12 cellular contexts compared by ENCODE assay signal in the genomic region with DNA sequence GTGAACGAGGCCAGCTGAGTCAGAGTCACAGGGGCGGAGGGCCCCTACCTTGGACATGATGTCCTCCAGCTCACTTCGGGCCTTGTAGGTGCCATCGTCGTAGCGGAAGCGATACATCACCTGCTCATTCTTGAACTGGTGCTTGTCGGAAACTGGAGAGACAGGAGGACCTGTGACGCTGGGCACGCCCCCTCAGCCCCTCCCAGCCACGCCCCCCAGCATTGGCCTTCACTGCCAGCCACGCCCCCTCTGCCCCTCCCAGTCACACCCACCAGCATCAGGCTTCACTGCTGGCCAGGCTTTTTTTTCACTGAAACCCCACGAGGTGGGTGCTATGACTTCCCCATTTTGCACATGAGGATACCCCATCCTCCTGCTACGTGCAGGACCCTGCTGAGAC.
DNase-seq lines count a peak whose midpoint lies in the region; ATAC-seq and TF ChIP-seq lines count a peak whose summit lies in the region.
"Had no signal": no experiment of that assay in that cellular context is flagged by ENCODE, and none has a peak within 500 bp of the region (broad histone marks: within the 10 kb centered on the region; RNA-seq: fewer than 3 reads in every experiment).

No MANE protein-coding gene starts in this region.

- H3K4me1 ChIP-seq in A673 (ENCODE audit: insufficient read depth, low read length, poor library complexity, severe bottlenecking) (peaks cover 39% of the 10 kb centered on the region), GM23338 (ENCODE audit: insufficient read depth) (peaks cover 17% of the 10 kb centered on the region), testis (peaks cover 18% of the 10 kb centered on the region)

- H3K27ac ChIP-seq in A673 (ENCODE audit: low read depth, low read length, poor library complexity, severe bottlenecking) (peak overlapping the region; percentile 92), GM23338 (ENCODE audit: low read depth) (no peak overlapping the region), testis (no peak overlapping the region)
- H3K27ac ChIP-seq: ascending aorta, BLaER1 had no signal

- H3K4me3 ChIP-seq in A673 (ENCODE audit: low read depth, low read length, poor library complexity, severe bottlenecking) = no peak overlapping the region
- H3K4me3 ChIP-seq in GM23338 = no peak overlapping the region
- no peak overlapping the region for H3K4me3 ChIP-seq in testis
- H3K4me3 ChIP-seq: ascending aorta, BLaER1 had no signal

- H3K4me1 Mint-ChIP-seq in GM23338 = peaks cover 13% of the 10 kb centered on the region

- no peaks in the 10 kb centered on the region for H3K79me2 ChIP-seq in GM23338 (replicated peaks; ENCODE audit: insufficient read depth)

- H2AFZ ChIP-seq in GM23338 = no peak overlapping the region

- CTCF ChIA-PET in A673 (lab: Charles Lee) = no interaction called here

- DNase-seq in A673 (ENCODE audit: low spot score) (peak; percentile 50), GM23338 (ENCODE audit: low spot score) (peak; percentile 82), RPMI8226 (peak; percentile 14), iPS-NIHi7 (ENCODE audit: extremely low spot score) (peak; percentile 91), testis (no peak)
- DNase-seq: left cardiac atrium, NCI-H1694 treated with DMSO at 0.1 percent for 48 hours had no signal

- WGBS in testis, 2 donors = 84 to 90% methylated on average over 13 to 14 of the region's 14 CpGs

- no peak for TF ChIP-seq POLR2A in testis (IDR thresholded peaks at IDR 0.05)

- no peak overlapping the region; the same call in 1 of the 2 replicates for H3K27ac Mint-ChIP-seq in GM23338

- peaks cover 71% of the 10 kb centered on the region for H3K36me3 ChIP-seq in A673 (ENCODE audit: insufficient read depth, low read length, poor library complexity, severe bottlenecking)
- H3K36me3 ChIP-seq in GM23338 (ENCODE audit: insufficient read depth) = no peaks in the 10 kb centered on the region
- no peaks in the 10 kb centered on the region for H3K36me3 ChIP-seq in testis (ENCODE audit: low read depth, missing control alignments)
- H3K36me3 ChIP-seq: BLaER1 had no signal

- no peaks in the 10 kb centered on the region; the same call in 2 of the 3 replicates for H3K9me3 Mint-ChIP-seq in GM23338

- H3K27me3 ChIP-seq in A673 (replicated peaks; ENCODE audit: insufficient read depth, low read depth, low read length, poor library complexity) (no peaks in the 10 kb centered on the region), GM23338 (ENCODE audit: insufficient read depth) (no peaks in the 10 kb centered on the region), testis (no peaks in the 10 kb centered on the region)
- H3K27me3 ChIP-seq: ascending aorta, BLaER1 had no signal

- H4K20me1 ChIP-seq in GM23338 (replicated peaks; ENCODE audit: insufficient read depth) = no peaks in the 10 kb centered on the region
- H4K20me1 ChIP-seq: BLaER1 had no signal

- TF ChIP-seq CTCF in A673 (conservative IDR thresholded peaks at IDR 0.05; ENCODE audit: low read depth, low read length) = no peak
- TF ChIP-seq CTCF in GM23338 (conservative IDR thresholded peaks at IDR 0.05; ENCODE audit: low read depth in 2 of 2) = no peak
- no peak for TF ChIP-seq CTCF in testis (IDR thresholded peaks at IDR 0.05)

- peak; percentile 59 for ATAC-seq in GM23338
- no peak for ATAC-seq in HG03571 (IDR thresholded peaks at IDR 0.05; ENCODE audit: unreplicated experiment)
- no peak for ATAC-seq in HG03159 (IDR thresholded peaks at IDR 0.05; ENCODE audit: unreplicated experiment)
- no peak for ATAC-seq in HG02759 (IDR thresholded peaks at IDR 0.05; ENCODE audit: unreplicated experiment)
- ATAC-seq: left cardiac atrium had no signal

- no peak overlapping the region for H3K4me2 ChIP-seq in GM23338
- H3K4me2 ChIP-seq: BLaER1 had no signal

- no peak overlapping the region for H3K4me3 Mint-ChIP-seq in GM23338

- no peaks in the 10 kb centered on the region for H3K9me2 ChIP-seq in GM23338 (ENCODE audit: insufficient read depth)

- POLR2A ChIA-PET in A673 (lab: Charles Lee; ENCODE audit: low non-redundant PET) = no interaction called here

- BruUV-seq in A673 (replicated peaks; lab: Mats Ljungman, UMichigan) = no TSS peak

- no peaks in the 10 kb centered on the region; the same call in 2 of the 3 replicates for H3K36me3 Mint-ChIP-seq in GM23338 (ENCODE audit: low read depth)

- H3F3A ChIP-seq in GM23338 (replicated peaks; ENCODE audit: low read depth) = no peaks in the 10 kb centered on the region

- intact Hi-C loops in A673 (cut with micrococcal nuclease; ENCODE audit: unreplicated experiment) = loop anchor here (5.0 kb wide), 1 partner anchor 148 kb away; a partner anchor contains a TSS
- intact Hi-C loops in testis (cut with DNase I; ENCODE audit: low total_unique reads) = no loop called here

- H3K27me3 Mint-ChIP-seq in GM23338 (ENCODE audit: insufficient read depth, low read depth, poor library complexity) = peaks cover under 1% of the 10 kb centered on the region

- H3K9me3 ChIP-seq in A673 (ENCODE audit: low read depth, low read length, poor library complexity, severe bottlenecking) = no peaks in the 10 kb centered on the region
- H3K9me3 ChIP-seq in testis = no peaks in the 10 kb centered on the region
- H3K9me3 ChIP-seq: ascending aorta, BLaER1 had no signal

TF ChIP-seq in GM23338, 12 proteins besides CTCF, POLR2A, EP300 and RAD21 (continues in another document):
- no peak for TF ChIP-seq ZNF331 (CRISPR knock-in tag; IDR thresholded peaks at IDR 0.05; ENCODE audit: low read depth)
- TF ChIP-seq NANOG (IDR thresholded peaks at IDR 0.05; ENCODE audit: borderline replicate concordance) = no peak
- TF ChIP-seq STAT1 (IDR thresholded peaks at IDR 0.05; ENCODE audit: unreplicated experiment) = no peak
- TF ChIP-seq, protein P1, sequence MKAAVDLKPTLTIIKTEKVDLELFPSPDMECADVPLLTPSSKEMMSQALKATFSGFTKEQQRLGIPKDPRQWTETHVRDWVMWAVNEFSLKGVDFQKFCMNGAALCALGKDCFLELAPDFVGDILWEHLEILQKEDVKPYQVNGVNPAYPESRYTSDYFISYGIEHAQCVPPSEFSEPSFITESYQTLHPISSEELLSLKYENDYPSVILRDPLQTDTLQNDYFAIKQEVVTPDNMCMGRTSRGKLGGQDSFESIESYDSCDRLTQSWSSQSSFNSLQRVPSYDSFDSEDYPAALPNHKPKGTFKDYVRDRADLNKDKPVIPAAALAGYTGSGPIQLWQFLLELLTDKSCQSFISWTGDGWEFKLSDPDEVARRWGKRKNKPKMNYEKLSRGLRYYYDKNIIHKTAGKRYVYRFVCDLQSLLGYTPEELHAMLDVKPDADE (IDR thresholded peaks at IDR 0.05) = no peak
- TF ChIP-seq CREB1 (CRISPR knock-in tag; IDR thresholded peaks at IDR 0.05; ENCODE audit: low read depth) = no peak
- TF ChIP-seq, protein P2, sequence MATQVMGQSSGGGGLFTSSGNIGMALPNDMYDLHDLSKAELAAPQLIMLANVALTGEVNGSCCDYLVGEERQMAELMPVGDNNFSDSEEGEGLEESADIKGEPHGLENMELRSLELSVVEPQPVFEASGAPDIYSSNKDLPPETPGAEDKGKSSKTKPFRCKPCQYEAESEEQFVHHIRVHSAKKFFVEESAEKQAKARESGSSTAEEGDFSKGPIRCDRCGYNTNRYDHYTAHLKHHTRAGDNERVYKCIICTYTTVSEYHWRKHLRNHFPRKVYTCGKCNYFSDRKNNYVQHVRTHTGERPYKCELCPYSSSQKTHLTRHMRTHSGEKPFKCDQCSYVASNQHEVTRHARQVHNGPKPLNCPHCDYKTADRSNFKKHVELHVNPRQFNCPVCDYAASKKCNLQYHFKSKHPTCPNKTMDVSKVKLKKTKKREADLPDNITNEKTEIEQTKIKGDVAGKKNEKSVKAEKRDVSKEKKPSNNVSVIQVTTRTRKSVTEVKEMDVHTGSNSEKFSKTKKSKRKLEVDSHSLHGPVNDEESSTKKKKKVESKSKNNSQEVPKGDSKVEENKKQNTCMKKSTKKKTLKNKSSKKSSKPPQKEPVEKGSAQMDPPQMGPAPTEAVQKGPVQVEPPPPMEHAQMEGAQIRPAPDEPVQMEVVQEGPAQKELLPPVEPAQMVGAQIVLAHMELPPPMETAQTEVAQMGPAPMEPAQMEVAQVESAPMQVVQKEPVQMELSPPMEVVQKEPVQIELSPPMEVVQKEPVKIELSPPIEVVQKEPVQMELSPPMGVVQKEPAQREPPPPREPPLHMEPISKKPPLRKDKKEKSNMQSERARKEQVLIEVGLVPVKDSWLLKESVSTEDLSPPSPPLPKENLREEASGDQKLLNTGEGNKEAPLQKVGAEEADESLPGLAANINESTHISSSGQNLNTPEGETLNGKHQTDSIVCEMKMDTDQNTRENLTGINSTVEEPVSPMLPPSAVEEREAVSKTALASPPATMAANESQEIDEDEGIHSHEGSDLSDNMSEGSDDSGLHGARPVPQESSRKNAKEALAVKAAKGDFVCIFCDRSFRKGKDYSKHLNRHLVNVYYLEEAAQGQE (IDR thresholded peaks at IDR 0.05; ENCODE audit: unreplicated experiment) = no peak
